9 cellular contexts compared by ENCODE assay signal in the genomic region with DNA sequence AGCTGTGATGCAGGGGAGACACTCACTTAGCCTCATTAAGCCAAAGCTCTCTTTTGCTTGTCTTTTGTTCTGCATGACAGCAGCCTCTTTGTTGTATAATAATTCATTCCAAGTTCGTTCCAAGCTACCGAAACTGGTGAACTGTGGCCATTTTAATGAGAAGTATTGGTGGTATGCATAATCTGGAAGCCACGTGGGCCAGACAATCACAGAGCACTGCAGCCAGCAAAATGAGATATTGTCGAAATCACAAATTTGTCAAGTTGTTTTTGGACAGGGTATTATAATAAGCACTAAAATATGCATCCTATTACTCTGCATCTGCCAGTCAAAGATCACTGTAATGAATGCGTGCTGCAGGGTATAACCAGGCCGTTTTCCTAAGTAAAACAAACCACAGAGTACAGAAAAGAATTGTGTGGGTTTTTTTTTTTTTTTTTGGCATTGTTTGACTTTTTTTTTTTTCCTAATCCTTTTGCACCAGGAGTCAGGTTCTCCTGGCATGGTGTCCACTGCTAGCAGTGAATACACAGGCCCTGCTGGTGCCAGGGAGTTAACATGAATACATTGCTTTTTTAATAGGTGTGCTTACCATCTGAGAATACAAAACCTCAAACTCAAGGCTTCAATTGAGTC.
DNase-seq lines count a peak whose midpoint lies in the region; ATAC-seq, FAIRE-seq and TF ChIP-seq lines count a peak whose summit lies in the region.
"Had no signal": no experiment of that assay in that cellular context is flagged by ENCODE, and none has a peak within 500 bp of the region (broad histone marks: within the 10 kb centered on the region; RNA-seq: fewer than 3 reads in every experiment).

No MANE protein-coding gene starts in this region.

- peaks cover 18 to 25% of the 10 kb centered on the region in 2 experiments; a peak in 3 of 4 replicates for H3K4me1 ChIP-seq in SK-N-SH (ENCODE audit: control insufficient read depth in 1 of 2, insufficient read depth in 2 of 2, low read depth in 1 of 2, low read length in 1 of 2)
- peaks cover 0 to 25% (median 9%) of the 10 kb centered on the region in 3 donors for H3K4me1 ChIP-seq in gastroesophageal sphincter

- H3K4me3 ChIP-seq in SK-N-SH (ENCODE audit: low read depth in 2 of 2, low read length in 1 of 2), result no peak overlapping the region
- H3K4me3 ChIP-seq in fibroblast of pulmonary artery (replicated peaks; ENCODE audit: low read depth, low read length), result no peak overlapping the region
- H3K4me3 ChIP-seq in gastroesophageal sphincter, result no peak overlapping the region

- TF ChIP-seq EP300 in SK-N-SH (IDR thresholded peaks at IDR 0.05; ENCODE audit: borderline replicate concordance in 1 of 2, low read depth in 1 of 2, low read length in 1 of 2), result peak in 1 of 2 experiments; percentile 70; a peak in 2 of 4 replicates
- TF ChIP-seq EP300 in gastroesophageal sphincter (IDR thresholded peaks at IDR 0.05), result no peak

- H3K9me3 Mint-ChIP-seq in natural killer cell treated with Interleukin-12 subunit alpha and Interleukin-12 subunit beta and Interleukin-15 and Interleukin-18, amount 100 ng/mL, for 72 hours, result peaks cover 2% of the 10 kb centered on the region
- H3K9me3 Mint-ChIP-seq: activated naive CD8-positive, alpha-beta T cell treated with anti-CD3 and anti-CD28 coated beads, Interleukin-2, amount 10 ng/mL, durations not matched to agents 7 days and 5 days had no signal

- H3F3A ChIP-seq in SK-N-SH (replicated peaks; ENCODE audit: insufficient read depth), result peaks cover 28% of the 10 kb centered on the region

- DNase-seq in H54 (ENCODE audit: insufficient read length, low spot score) (no peak), SK-N-SH (no peak), fibroblast of pulmonary artery (ENCODE audit: low read depth) (peak; percentile 71), pulmonary artery endothelial cell (ENCODE audit: low read depth, low spot score) (peak; percentile 64), SIG-M5 treated with dmso at 0.1 percent for 504 hours (lab: John Stamatoyannopoulos, UW; ENCODE audit: unreplicated experiment) (no peak)
- DNase-seq in activated CD4-positive, alpha-beta T cell treated with anti-CD3 and anti-CD28 coated beads for 48 hours, result no peak
- DNase-seq in natural killer cell treated with Interleukin-12 subunit alpha and Interleukin-12 subunit beta and Interleukin-15 and Interleukin-18, amount 100 ng/mL, for 72 hours (ENCODE audit: low spot score), result no peak
- DNase-seq: activated naive CD8-positive, alpha-beta T cell treated with anti-CD3 and anti-CD28 coated beads, Interleukin-2, amount 10 ng/mL, durations not matched to agents 7 days and 5 days had no signal

- H2AFZ ChIP-seq in SK-N-SH (ENCODE audit: low read depth), result no peak overlapping the region

- no peak for ATAC-seq in natural killer cell treated with Interleukin-12 subunit alpha and Interleukin-12 subunit beta and Interleukin-15 and Interleukin-18, amount 100 ng/mL, for 72 hours
- no peak for ATAC-seq in gastroesophageal sphincter

- FAIRE-seq in H54 (lab: Jason Lieb, UNC), result peak; percentile 98

- H4K20me1 ChIP-seq in SK-N-SH (ENCODE audit: insufficient read depth), result no peaks in the 10 kb centered on the region

- POLR2A ChIA-PET in SK-N-SH (lab: Yijun Ruan, JAX), result no interaction called here

- no peaks in the 10 kb centered on the region for H3K9me2 ChIP-seq in SK-N-SH

- TF ChIP-seq CTCF in SK-N-SH (IDR thresholded peaks at IDR 0.05), result no peak
- TF ChIP-seq CTCF in fibroblast of pulmonary artery (IDR thresholded peaks at IDR 0.05; ENCODE audit: low read length, missing control alignments), result no peak
- TF ChIP-seq CTCF in gastroesophageal sphincter (IDR thresholded peaks at IDR 0.05), result no peak

- TF ChIP-seq RAD21 in SK-N-SH (IDR thresholded peaks at IDR 0.05; ENCODE audit: low read length), result no peak

- H3K27ac Mint-ChIP-seq in natural killer cell treated with Interleukin-12 subunit alpha and Interleukin-12 subunit beta and Interleukin-15 and Interleukin-18, amount 100 ng/mL, for 72 hours, result no peak overlapping the region
- H3K27ac Mint-ChIP-seq: activated naive CD8-positive, alpha-beta T cell treated with anti-CD3 and anti-CD28 coated beads, Interleukin-2, amount 10 ng/mL, durations not matched to agents 7 days and 5 days had no signal

- H3K36me3 Mint-ChIP-seq in natural killer cell treated with Interleukin-12 subunit alpha and Interleukin-12 subunit beta and Interleukin-15 and Interleukin-18, amount 100 ng/mL, for 72 hours, result no peaks in the 10 kb centered on the region
- H3K36me3 Mint-ChIP-seq: activated naive CD8-positive, alpha-beta T cell treated with anti-CD3 and anti-CD28 coated beads, Interleukin-2, amount 10 ng/mL, durations not matched to agents 7 days and 5 days had no signal

- H3K27me3 ChIP-seq in SK-N-SH (ENCODE audit: insufficient read depth), result no peaks in the 10 kb centered on the region
- H3K27me3 ChIP-seq in gastroesophageal sphincter, result no peaks in the 10 kb centered on the region

- H3K27ac ChIP-seq in SK-N-SH (ENCODE audit: low read depth in 2 of 2, low read length in 1 of 2) (peak overlapping the region; percentile 76 to 78), gastroesophageal sphincter (no peak overlapping the region)

- CTCF ChIA-PET in SK-N-SH (lab: Yijun Ruan, JAX), result interaction anchor here (1.3 kb wide), 1 partner anchor 13 kb away, joined by 3 read pairs; no protein-coding TSS in a partner anchor

- H3K9ac ChIP-seq in SK-N-SH, result peak overlapping the region; percentile 8; the same call in 1 of the 2 replicates

- peak overlapping the region; percentile 45 for H3K4me2 ChIP-seq in SK-N-SH

- whole genome bisulfite sequencing in SK-N-SH (ENCODE audit: low lambda C conversion rate), result 46% methylated on average over 6 of the region's 6 CpGs
- 22 to 45% methylated on average over 6 of the region's 6 CpGs for WGBS in gastroesophageal sphincter (ENCODE audit: low coverage in 1 of 2), 2 donors

- H3K4me1 Mint-ChIP-seq in natural killer cell treated with Interleukin-12 subunit alpha and Interleukin-12 subunit beta and Interleukin-15 and Interleukin-18, amount 100 ng/mL, for 72 hours (ENCODE audit: low read depth in 2 of 2), result no peaks in the 10 kb centered on the region
- H3K4me1 Mint-ChIP-seq: activated naive CD8-positive, alpha-beta T cell treated with anti-CD3 and anti-CD28 coated beads, Interleukin-2, amount 10 ng/mL, durations not matched to agents 7 days and 5 days had no signal

- peaks cover 0 to 5% of the 10 kb centered on the region in 2 experiments for H3K36me3 ChIP-seq in SK-N-SH (replicated peaks in 1 of 2; ENCODE audit: control insufficient read depth in 1 of 2, insufficient read depth in 2 of 2, low read length in 1 of 2)
- no peaks in the 10 kb centered on the region for H3K36me3 ChIP-seq in gastroesophageal sphincter

- no peaks in the 10 kb centered on the region for H3K79me2 ChIP-seq in SK-N-SH (ENCODE audit: insufficient read depth)

- H3K27me3 Mint-ChIP-seq in natural killer cell treated with Interleukin-12 subunit alpha and Interleukin-12 subunit beta and Interleukin-15 and Interleukin-18, amount 100 ng/mL, for 72 hours, result no peaks in the 10 kb centered on the region
- H3K27me3 Mint-ChIP-seq: activated naive CD8-positive, alpha-beta T cell treated with anti-CD3 and anti-CD28 coated beads, Interleukin-2, amount 10 ng/mL, durations not matched to agents 7 days and 5 days had no signal

- H3K9me3 ChIP-seq in SK-N-SH (no peaks in the 10 kb centered on the region), gastroesophageal sphincter (no peaks in the 10 kb centered on the region)

- no peak for TF ChIP-seq POLR2A in H54 (IDR thresholded peaks at IDR 0.05; ENCODE audit: low read depth, low read length)
- TF ChIP-seq POLR2A in gastroesophageal sphincter (IDR thresholded peaks at IDR 0.05), result no peak

- H3K4me3 Mint-ChIP-seq in natural killer cell treated with Interleukin-12 subunit alpha and Interleukin-12 subunit beta and Interleukin-15 and Interleukin-18, amount 100 ng/mL, for 72 hours, result no peak overlapping the region
- H3K4me3 Mint-ChIP-seq: activated naive CD8-positive, alpha-beta T cell treated with anti-CD3 and anti-CD28 coated beads, Interleukin-2, amount 10 ng/mL, durations not matched to agents 7 days and 5 days had no signal

TF ChIP-seq in SK-N-SH, 30 proteins besides CTCF, POLR2A, EP300 and RAD21 (continues in another document):
- TF ChIP-seq FOXJ3 (CRISPR knock-in tag; IDR thresholded peaks at IDR 0.05) (no peak), FOXM1 (IDR thresholded peaks at IDR 0.05; ENCODE audit: low read depth) (no peak), TAF1 (IDR thresholded peaks at IDR 0.05; ENCODE audit: borderline replicate concordance, low read depth, low read length) (no peak), POLR2AphosphoS5 (IDR thresholded peaks at IDR 0.05; ENCODE audit: low read depth, low read length) (peak; percentile 25; the same call in 1 of the 2 replicates), RCOR1 (IDR thresholded peaks at IDR 0.05; ENCODE audit: low read length) (no peak)
- TF ChIP-seq, protein P1, sequence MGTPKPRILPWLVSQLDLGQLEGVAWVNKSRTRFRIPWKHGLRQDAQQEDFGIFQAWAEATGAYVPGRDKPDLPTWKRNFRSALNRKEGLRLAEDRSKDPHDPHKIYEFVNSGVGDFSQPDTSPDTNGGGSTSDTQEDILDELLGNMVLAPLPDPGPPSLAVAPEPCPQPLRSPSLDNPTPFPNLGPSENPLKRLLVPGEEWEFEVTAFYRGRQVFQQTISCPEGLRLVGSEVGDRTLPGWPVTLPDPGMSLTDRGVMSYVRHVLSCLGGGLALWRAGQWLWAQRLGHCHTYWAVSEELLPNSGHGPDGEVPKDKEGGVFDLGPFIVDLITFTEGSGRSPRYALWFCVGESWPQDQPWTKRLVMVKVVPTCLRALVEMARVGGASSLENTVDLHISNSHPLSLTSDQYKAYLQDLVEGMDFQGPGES (IDR thresholded peaks at IDR 0.05; ENCODE audit: low read depth, low read length), result no peak
- TF ChIP-seq, protein P2, sequence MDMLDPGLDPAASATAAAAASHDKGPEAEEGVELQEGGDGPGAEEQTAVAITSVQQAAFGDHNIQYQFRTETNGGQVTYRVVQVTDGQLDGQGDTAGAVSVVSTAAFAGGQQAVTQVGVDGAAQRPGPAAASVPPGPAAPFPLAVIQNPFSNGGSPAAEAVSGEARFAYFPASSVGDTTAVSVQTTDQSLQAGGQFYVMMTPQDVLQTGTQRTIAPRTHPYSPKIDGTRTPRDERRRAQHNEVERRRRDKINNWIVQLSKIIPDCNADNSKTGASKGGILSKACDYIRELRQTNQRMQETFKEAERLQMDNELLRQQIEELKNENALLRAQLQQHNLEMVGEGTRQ (IDR thresholded peaks at IDR 0.05; ENCODE audit: borderline replicate concordance, low read depth, low read length), result no peak
- TF ChIP-seq, protein P3, sequence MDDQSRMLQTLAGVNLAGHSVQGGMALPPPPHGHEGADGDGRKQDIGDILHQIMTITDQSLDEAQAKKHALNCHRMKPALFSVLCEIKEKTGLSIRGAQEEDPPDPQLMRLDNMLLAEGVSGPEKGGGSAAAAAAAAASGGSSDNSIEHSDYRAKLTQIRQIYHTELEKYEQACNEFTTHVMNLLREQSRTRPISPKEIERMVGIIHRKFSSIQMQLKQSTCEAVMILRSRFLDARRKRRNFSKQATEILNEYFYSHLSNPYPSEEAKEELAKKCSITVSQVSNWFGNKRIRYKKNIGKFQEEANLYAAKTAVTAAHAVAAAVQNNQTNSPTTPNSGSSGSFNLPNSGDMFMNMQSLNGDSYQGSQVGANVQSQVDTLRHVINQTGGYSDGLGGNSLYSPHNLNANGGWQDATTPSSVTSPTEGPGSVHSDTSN (IDR thresholded peaks at IDR 0.05), result peak; percentile 82

Comparison
In these comparisons a context has a peak if more than half of its experiments do, and no peak if none do; other contexts are left out.
1. DNase-seq: peak in fibroblast of pulmonary artery (single experiment) and pulmonary artery endothelial cell (single experiment); none in H54 (single experiment), SK-N-SH (single experiment), activated CD4-positive, alpha-beta T cell treated with anti-CD3 and anti-CD28 coated beads for 48 hours (single experiment), SIG-M5 treated with dmso at 0.1 percent for 504 hours (single experiment) and natural killer cell treated with Interleukin-12 subunit alpha and Interleukin-12 subunit beta and Interleukin-15 and Interleukin-18, amount 100 ng/mL, for 72 hours (single experiment).
2. H3K27ac ChIP-seq: peak in SK-N-SH (2 of 2); none in gastroesophageal sphincter (0 of 4).